27 cellular contexts compared by ENCODE assay signal in genomic region chr20:3731944-3732326, GRCh38. TPM values are rescaled to one million over a fixed set of nuclear protein-coding genes. Genes with fewer than 3 reads are reported as not detected.
A peak's percentile ranks its signal among the peaks of the same experiment; 100 is the strongest.
DNase-seq lines count a peak whose midpoint lies in the region; ATAC-seq and TF ChIP-seq lines count a peak whose summit lies in the region.
"Had no signal": no experiment of that assay in that cellular context is flagged by ENCODE, and none has a peak within 500 bp of the region (broad histone marks: within the 10 kb centered on the region; RNA-seq: fewer than 3 reads in every experiment).

No MANE protein-coding gene starts in this region.

- H3K18ac ChIP-seq in neuronal stem cell (ENCODE audit: low read length): peak overlapping the region; percentile 82

- H3K4me3 ChIP-seq in left ventricle myocardium inferior (peak overlapping the region; percentile 78), hepatocyte (no peak overlapping the region), neuronal stem cell (ENCODE audit: low read length in 2 of 2) (no peak overlapping the region), upper lobe of left lung (peak overlapping the region in 2 of 4 donors; percentile 53 to 57)
- H3K4me3 ChIP-seq: A549 had no signal

- H3K9ac ChIP-seq in neuronal stem cell (ENCODE audit: low read depth, low read length, poor library complexity): peak overlapping the region; percentile 14

- H3K36me3 ChIP-seq in left ventricle myocardium inferior (peaks cover 3% of the 10 kb centered on the region), hepatocyte (replicated peaks; ENCODE audit: insufficient read depth, low read depth) (no peaks in the 10 kb centered on the region), neuronal stem cell (replicated peaks in 1 of 2; ENCODE audit: control insufficient read depth in 2 of 2, insufficient read depth in 2 of 2, low read length in 2 of 2) (no peaks in the 10 kb centered on the region), upper lobe of left lung (peaks cover 0 to 7% (median 0%) of the 10 kb centered on the region in 4 donors)
- H3K36me3 ChIP-seq: stomach had no signal

- H3K27ac ChIP-seq in left ventricle myocardium inferior (replicated peaks) (peak overlapping the region; percentile 95), hepatocyte (peak overlapping the region; percentile 27), neuronal stem cell (replicated peaks; ENCODE audit: low read length) (no peak overlapping the region), upper lobe of left lung (peak overlapping the region; percentile 80 to 89 (median 83))
- H3K27ac ChIP-seq: A549 had no signal

- ATAC-seq in Right ventricle myocardium superior (ENCODE audit: poor library complexity) (no peak), upper lobe of left lung (ENCODE audit: low FRiP score in 2 of 2) (no peak)
- ATAC-seq: A549, natural killer cell had no signal

- H3K79me1 ChIP-seq in neuronal stem cell (ENCODE audit: low read depth, low read length): no peaks in the 10 kb centered on the region

- no peaks in the 10 kb centered on the region for H3K9me3 ChIP-seq in left ventricle myocardium inferior (replicated peaks)
- H3K9me3 ChIP-seq in hepatocyte (ENCODE audit: low read depth): no peaks in the 10 kb centered on the region
- H3K9me3 ChIP-seq in neuronal stem cell (replicated peaks in 1 of 2; ENCODE audit: control insufficient read depth in 2 of 2, insufficient read depth in 1 of 2, low read depth in 1 of 2, low read length in 2 of 2): no peaks in the 10 kb centered on the region
- no peaks in the 10 kb centered on the region for H3K9me3 ChIP-seq in upper lobe of left lung
- H3K9me3 ChIP-seq: A549, stomach had no signal

- no peak overlapping the region for H2AFZ ChIP-seq in hepatocyte
- H2AFZ ChIP-seq in neuronal stem cell (ENCODE audit: low read length): peak overlapping the region; percentile 47

- no peak overlapping the region for H2BK120ac ChIP-seq in neuronal stem cell (ENCODE audit: low read depth, low read length)

- no peak overlapping the region for H3K4ac ChIP-seq in neuronal stem cell (ENCODE audit: low read length)

- H2BK15ac ChIP-seq in neuronal stem cell (ENCODE audit: low read length): peak overlapping the region; percentile 87

- H2AK5ac ChIP-seq in neuronal stem cell (ENCODE audit: low read depth, low read length): peak overlapping the region; percentile 85

- TF ChIP-seq POLR2A in upper lobe of left lung (IDR thresholded peaks at IDR 0.05): no peak

- H4K20me1 ChIP-seq in hepatocyte (ENCODE audit: insufficient read depth, poor library complexity, severe bottlenecking): no peaks in the 10 kb centered on the region

- no peaks in the 10 kb centered on the region for H3K79me2 ChIP-seq in hepatocyte

- H3K27me3 ChIP-seq in left ventricle myocardium inferior (ENCODE audit: low read depth): peaks cover 47% of the 10 kb centered on the region
- H3K27me3 ChIP-seq in hepatocyte: peaks cover 17% of the 10 kb centered on the region
- peaks cover 0 to 49% (median 14%) of the 10 kb centered on the region in 3 experiments for H3K27me3 ChIP-seq in neuronal stem cell (ENCODE audit: control insufficient read depth in 3 of 3, insufficient read depth in 3 of 3, low read depth in 1 of 3, low read length in 3 of 3)
- H3K27me3 ChIP-seq in upper lobe of left lung: peaks cover 0 to 13% (median 2%) of the 10 kb centered on the region in 4 donors

- no peak overlapping the region for H4K91ac ChIP-seq in neuronal stem cell (ENCODE audit: low read depth, low read length, poor library complexity)

- no peak for TF ChIP-seq EP300 in upper lobe of left lung (IDR thresholded peaks at IDR 0.05)

- H3K9me2 ChIP-seq in hepatocyte (replicated peaks; ENCODE audit: insufficient read depth): no peaks in the 10 kb centered on the region

- DNase-seq in left ventricle myocardium inferior (no peak), Right ventricle myocardium superior (no peak), hepatocyte (ENCODE audit: low spot score) (no peak), neuronal stem cell (ENCODE audit: low spot score) (no peak), upper lobe of left lung (no peak), cerebellar cortex (ENCODE audit: low spot score) (no peak), mesenteric fat pad (ENCODE audit: low spot score) (no peak), SW 1271 (lab: John Stamatoyannopoulos, UW) (no peak)
- DNase-seq: activated CD4-positive, CD25-positive, alpha-beta regulatory T cell treated with anti-CD3 and anti-CD28 coated beads, Interleukin-2, amount 50 U/mL, for 72 hours; activated CD8-positive, alpha-beta memory T cell treated with anti-CD3 and anti-CD28 coated beads for 24 hours; activated naive CD4-positive, alpha-beta T cell treated with anti-CD3 and anti-CD28 coated beads for 36 hours; activated T-cell treated with anti-CD3 and anti-CD28 coated beads, Interleukin-2, amount 50 U/mL, for 24 hours; amniotic stem cell; C1 segment of cervical spinal cord; head of caudate nucleus; Karpas-422; natural killer cell; NCI-H2029; NCI-H226; NCI-H774; SHP77 treated with DMSO at 0.1 percent for 48 hours; small intestine; stimulated activated CD4-positive, alpha-beta T cell treated with anti-CD3 and anti-CD28 coated beads, Interleukin-2, amount 100 ng/mL, for 48 hours; stomach had no signal

- H4K8ac ChIP-seq in neuronal stem cell (ENCODE audit: low read depth, low read length): no peak overlapping the region

- intact Hi-C loops in left ventricle myocardium inferior (cut with micrococcal nuclease): no loop called here
- intact Hi-C loops in Right ventricle myocardium superior (cut with DNase I): no loop called here

- WGBS in hepatocyte (ENCODE audit: low lambda C conversion rate, missing lambda C conversion rate): 76% methylated on average over 12 of the region's 16 CpGs
- no CpG with 5 or more reads among the region's 16 CpGs for WGBS in neuronal stem cell (ENCODE audit: extremely low coverage in 2 of 2, insufficient read length in 2 of 2, insufficient replicate concordance in 1 of 2), 2 donors
- 80 to 89% methylated on average over 5 to 13 of the region's 16 CpGs for WGBS in upper lobe of left lung, 2 donors

- H3K23ac ChIP-seq in neuronal stem cell (ENCODE audit: low read depth, low read length, poor library complexity): no peak overlapping the region

- H3K4me2 ChIP-seq in hepatocyte: peak overlapping the region; percentile 70
- H3K4me2 ChIP-seq in neuronal stem cell (ENCODE audit: insufficient read depth, low read length, poor library complexity, severe bottlenecking): no peak overlapping the region
- H3K4me2 ChIP-seq: A549 had no signal

- no peak overlapping the region for H2BK5ac ChIP-seq in neuronal stem cell (ENCODE audit: low read length)

- peak overlapping the region; percentile 53 for H2BK12ac ChIP-seq in neuronal stem cell (ENCODE audit: low read length)

- peaks cover 93% of the 10 kb centered on the region for H3K4me1 ChIP-seq in left ventricle myocardium inferior
- peaks cover 2% of the 10 kb centered on the region for H3K4me1 ChIP-seq in hepatocyte (ENCODE audit: insufficient read depth)
- peaks cover 4 to 11% of the 10 kb centered on the region in 2 donors for H3K4me1 ChIP-seq in neuronal stem cell (ENCODE audit: control insufficient read depth in 2 of 2, insufficient read depth in 1 of 2, low read depth in 1 of 2, low read length in 2 of 2)
- peaks cover 43 to 65% (median 53%) of the 10 kb centered on the region in 4 donors for H3K4me1 ChIP-seq in upper lobe of left lung

- H3K14ac ChIP-seq in neuronal stem cell (ENCODE audit: low read length): no peak overlapping the region

- TF ChIP-seq CTCF in left ventricle myocardium inferior (IDR thresholded peaks at IDR 0.05; ENCODE audit: borderline replicate concordance): no peak
- TF ChIP-seq CTCF in hepatocyte (IDR thresholded peaks at IDR 0.05; ENCODE audit: poor library complexity): no peak
- TF ChIP-seq CTCF in upper lobe of left lung (IDR thresholded peaks at IDR 0.05): no peak

RNA-seq across cellular contexts. Expression of gene HSPA12B, which starts 0.6 kb away (rescaled TPM):
- total RNA-seq in left ventricle myocardium inferior: 12.5 TPM
- total RNA-seq in Right ventricle myocardium superior: 16.6 TPM
- 3.4 and 3.7 TPM in 2 replicates for total RNA-seq in hepatocyte
- polyA plus RNA-seq in hepatocyte: 2.5 and 2.9 TPM in 2 replicates
- 0.39 TPM for polyA plus RNA-seq in neuronal stem cell (2013, experiment 1 of 2)
- 0.47 TPM for polyA plus RNA-seq in neuronal stem cell (2013, experiment 2 of 2)
- total RNA-seq in upper lobe of left lung: 10 to 100 TPM; 18.4 to 53.7 (median 21.5) TPM
- 28.0 TPM for total RNA-seq in mesenteric fat pad
- total RNA-seq: activated naive CD4-positive, alpha-beta T cell treated with anti-CD3 and anti-CD28 coated beads for 36 hours; bronchial epithelial cell; HT1080; natural killer cell had no signal

RNA-seq across cellular contexts. Expression of gene SIGLEC1, which starts 19.5 kb away (rescaled TPM):
- total RNA-seq in left ventricle myocardium inferior (6.4 TPM), Right ventricle myocardium superior (9.6 TPM), hepatocyte (0.16 and 0.23 TPM in 2 replicates), upper lobe of left lung (10 to 100 TPM; 14.4 to 69.9 (median 60.7) TPM), mesenteric fat pad (45.1 TPM)
- polyA plus RNA-seq in hepatocyte: 0.11 and 0.62 TPM in 2 replicates
- 0.01 TPM for polyA plus RNA-seq in neuronal stem cell (2013, experiment 1 of 2)
- 0.01 TPM for polyA plus RNA-seq in neuronal stem cell (2013, experiment 2 of 2)
- total RNA-seq: bronchial epithelial cell, HT1080 had no signal

RNA-seq across cellular contexts. Expression of gene ADISSP, which starts 35.6 kb away (rescaled TPM):
- 10.2 TPM for total RNA-seq in left ventricle myocardium inferior
- total RNA-seq in Right ventricle myocardium superior: 11.3 TPM
- total RNA-seq in hepatocyte: 9.6 and 11.7 TPM in 2 replicates
- polyA plus RNA-seq in hepatocyte: 31.7 and 36.0 TPM in 2 replicates
- 57.7 TPM for polyA plus RNA-seq in neuronal stem cell (2013, experiment 1 of 2)
- 57.2 TPM for polyA plus RNA-seq in neuronal stem cell (2013, experiment 2 of 2)
- 10 to 100 TPM in 5 of 6 donors, 1 to 10 TPM in 1; 6.7 to 41.9 (median 39.1) TPM for total RNA-seq in upper lobe of left lung
- total RNA-seq in mesenteric fat pad: 37.5 TPM

RNA-seq across cellular contexts. Expression of gene SPEF1, which starts 49.3 kb away (rescaled TPM):
- total RNA-seq in left ventricle myocardium inferior: 0.33 TPM
- 0.32 TPM for total RNA-seq in Right ventricle myocardium superior
- 0.63 TPM in 1 of 2 replicates, not detected in the other for total RNA-seq in hepatocyte
- polyA plus RNA-seq in hepatocyte: 0.51 TPM in 1 of 2 replicates, not detected in the other
- 0.13 TPM for polyA plus RNA-seq in neuronal stem cell (2013, experiment 1 of 2)
- 0.21 TPM for polyA plus RNA-seq in neuronal stem cell (2013, experiment 2 of 2)
- 10 to 100 TPM in 1 of 6 donors, 1 to 10 TPM in 4, under 1 TPM in 1; 0.34 to 15.1 (median 5.4) TPM for total RNA-seq in upper lobe of left lung
- total RNA-seq in mesenteric fat pad: not detected
- total RNA-seq: activated naive CD4-positive, alpha-beta T cell treated with anti-CD3 and anti-CD28 coated beads for 36 hours; HT1080; stomach had no signal

RNA-seq across cellular contexts. Expression of gene ADAM33, which starts 50.1 kb away (rescaled TPM):
- total RNA-seq in left ventricle myocardium inferior (10.8 TPM), Right ventricle myocardium superior (12.6 TPM), hepatocyte (14.8 and 18.9 TPM in 2 replicates), upper lobe of left lung (10 to 100 TPM in 3 of 6 donors, 1 to 10 TPM in 3; 2.3 to 26.2 (median 10.5) TPM), mesenteric fat pad (30.7 TPM)
- 41.6 and 54.8 TPM in 2 replicates for polyA plus RNA-seq in hepatocyte
- 5.2 TPM for polyA plus RNA-seq in neuronal stem cell (2013, experiment 1 of 2)
- 5.3 TPM for polyA plus RNA-seq in neuronal stem cell (2013, experiment 2 of 2)
- total RNA-seq: activated naive CD4-positive, alpha-beta T cell treated with anti-CD3 and anti-CD28 coated beads for 36 hours; HT1080; natural killer cell had no signal
